Comparison of ENCODE assay signal across 9 cellular contexts in the genomic region with DNA sequence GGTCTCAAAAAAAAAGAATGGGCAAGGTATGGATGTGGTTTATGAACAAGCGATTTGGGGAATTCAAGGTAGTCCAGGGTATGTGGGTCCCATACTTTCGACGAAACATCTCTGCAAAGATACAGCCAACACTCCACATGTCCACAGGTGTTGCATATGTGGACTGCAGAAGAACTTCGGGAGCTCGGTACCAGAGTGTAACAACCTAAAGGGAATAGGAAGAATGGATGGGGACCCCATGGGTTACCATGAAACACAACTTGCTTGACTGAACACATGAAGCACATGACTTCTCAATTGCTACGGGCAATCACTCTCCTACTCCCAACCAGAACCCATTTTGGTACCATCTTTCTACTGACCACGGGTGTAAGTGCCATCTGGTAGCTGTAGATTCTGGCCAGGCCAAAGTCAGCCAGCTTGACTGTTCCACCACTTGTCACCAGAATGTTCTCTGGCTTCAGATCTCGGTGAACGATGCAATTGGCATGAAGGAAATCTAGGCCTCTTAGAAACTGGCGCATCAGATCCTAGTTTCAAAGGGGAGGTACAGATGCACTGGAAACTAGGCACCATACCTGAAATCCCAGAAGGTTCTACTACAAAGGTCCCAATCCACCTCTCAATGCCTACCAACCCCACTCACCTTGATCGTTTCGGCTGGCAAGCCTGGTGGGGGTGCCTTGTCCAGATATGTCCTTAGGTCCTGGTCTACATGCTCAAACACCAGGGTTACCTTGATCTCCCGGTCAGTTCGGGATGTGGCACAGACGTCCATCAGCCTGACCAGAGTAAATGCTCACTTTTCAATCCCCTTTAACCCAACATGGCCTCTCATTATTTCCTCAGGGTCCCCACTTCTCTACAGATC. TPM values are rescaled to one million over a fixed set of nuclear protein-coding genes. Genes with fewer than 3 reads are reported as not detected.
A peak's percentile ranks its signal among the peaks of the same experiment; 100 is the strongest.
DNase-seq lines count a peak whose midpoint lies in the region; ATAC-seq lines count a peak whose summit lies in the region.
"Had no signal": no experiment of that assay in that cellular context is flagged by ENCODE, and none has a peak within 500 bp of the region (broad histone marks: within the 10 kb centered on the region; RNA-seq: fewer than 3 reads in every experiment).

No MANE protein-coding gene starts in this region.

- CTCF ChIA-PET in activated CD4-positive, alpha-beta T cell treated with anti-CD3 and anti-CD28 coated beads for 36 hours (lab: Charles Lee): interaction anchor here (1.0 to 1.3 kb wide), 2 partner anchors 9 to 14 kb away, joined by 3 to 6 read pairs; no protein-coding TSS in a partner anchor

- peaks cover 53% of the 10 kb centered on the region for H3K4me1 Mint-ChIP-seq in activated CD4-positive, alpha-beta T cell treated with anti-CD3 and anti-CD28 coated beads for 36 hours

- H3K27ac Mint-ChIP-seq in activated CD4-positive, alpha-beta T cell treated with anti-CD3 and anti-CD28 coated beads for 36 hours: peak overlapping the region; percentile 99
- H3K27ac Mint-ChIP-seq in activated naive CD4-positive, alpha-beta T cell treated with anti-CD3 and anti-CD28 coated beads, Interleukin-2, amount 50 U/mL, for 72 hours: peak overlapping the region; percentile 97 to 99

- H3K9me3 ChIP-seq in iPS-20b (ENCODE audit: insufficient read depth, low read depth, low read length) (no peaks in the 10 kb centered on the region), stomach smooth muscle (ENCODE audit: control insufficient read depth in 2 of 2, low read length in 2 of 2) (no peaks in the 10 kb centered on the region)

- intact Hi-C loops in activated CD4-positive, alpha-beta T cell treated with anti-CD3 and anti-CD28 coated beads for 36 hours (cut with DNase I, micrococcal nuclease): loop anchor here (5.0 to 10.0 kb wide), 4 partner anchors 97 to 1823 kb away; a partner anchor contains a TSS

- POLR2A ChIA-PET in activated CD4-positive, alpha-beta T cell treated with anti-CD3 and anti-CD28 coated beads for 36 hours (lab: Charles Lee): interaction anchor here (0.5 kb wide), 1 partner anchor 10 kb away, joined by 3 read pairs; no protein-coding TSS in a partner anchor

- DNase-seq in activated CD4-positive, alpha-beta T cell treated with anti-CD3 and anti-CD28 coated beads for 36 hours: no peak
- DNase-seq in activated CD4-positive, alpha-beta T cell treated with anti-CD3 and anti-CD28 coated beads, Interleukin-2, amount 50 U/mL, for 4 hours: no peak
- DNase-seq in activated naive CD4-positive, alpha-beta T cell treated with anti-CD3 and anti-CD28 coated beads, Interleukin-2, amount 50 U/mL, for 72 hours (ENCODE audit: low spot score in 2 of 2): no peak
- no peak for DNase-seq in amniotic stem cell (lab: John Stamatoyannopoulos, UW)
- no peak for DNase-seq in MV-4-11 (lab: John Stamatoyannopoulos, UW)
- DNase-seq in NCI-H187 treated with DMSO at 0.1 percent for 48 hours (lab: John Stamatoyannopoulos, UW): no peak
- DNase-seq: AML-193 had no signal

- no peak overlapping the region for H3K27ac ChIP-seq in iPS-20b (ENCODE audit: low read length)
- peak overlapping the region; percentile 80 for H3K27ac ChIP-seq in stomach smooth muscle (ENCODE audit: low read length)

- H3K4me3 ChIP-seq in iPS-20b (ENCODE audit: low read length) (peak overlapping the region; percentile 99), stomach smooth muscle (ENCODE audit: low read length in 2 of 2) (peak overlapping the region; percentile 73 to 87)

- H3K36me3 ChIP-seq in iPS-20b (ENCODE audit: insufficient read depth, low read depth, low read length): peaks cover 49% of the 10 kb centered on the region
- peaks cover 15% of the 10 kb centered on the region in 2 donors for H3K36me3 ChIP-seq in stomach smooth muscle (ENCODE audit: control insufficient read depth in 2 of 2, insufficient read depth in 2 of 2, low read length in 2 of 2)

- no peaks in the 10 kb centered on the region for H3K9me3 Mint-ChIP-seq in activated CD4-positive, alpha-beta T cell treated with anti-CD3 and anti-CD28 coated beads for 36 hours (ENCODE audit: low read depth)
- no peaks in the 10 kb centered on the region for H3K9me3 Mint-ChIP-seq in activated naive CD4-positive, alpha-beta T cell treated with anti-CD3 and anti-CD28 coated beads, Interleukin-2, amount 50 U/mL, for 72 hours

- H3K27me3 Mint-ChIP-seq in activated CD4-positive, alpha-beta T cell treated with anti-CD3 and anti-CD28 coated beads for 36 hours: no peaks in the 10 kb centered on the region

- peaks cover 51% of the 10 kb centered on the region for H3K36me3 Mint-ChIP-seq in activated CD4-positive, alpha-beta T cell treated with anti-CD3 and anti-CD28 coated beads for 36 hours (ENCODE audit: low read depth)
- peaks cover 24 to 39% of the 10 kb centered on the region in 2 donors for H3K36me3 Mint-ChIP-seq in activated naive CD4-positive, alpha-beta T cell treated with anti-CD3 and anti-CD28 coated beads, Interleukin-2, amount 50 U/mL, for 72 hours

- H3K9ac ChIP-seq in iPS-20b (ENCODE audit: low read depth, low read length): peak overlapping the region; percentile 99
- peak overlapping the region; percentile 88 to 92 for H3K9ac ChIP-seq in stomach smooth muscle (ENCODE audit: low read length in 2 of 2)

- H3K4me3 Mint-ChIP-seq in activated CD4-positive, alpha-beta T cell treated with anti-CD3 and anti-CD28 coated beads for 36 hours: peak overlapping the region; percentile 100

- H3K27me3 ChIP-seq in iPS-20b (ENCODE audit: insufficient read depth, low read length) (peaks cover 24% of the 10 kb centered on the region), stomach smooth muscle (ENCODE audit: control insufficient read depth in 1 of 2, insufficient read depth in 2 of 2, low read length in 2 of 2) (no peaks in the 10 kb centered on the region)

- no peak for ATAC-seq in activated CD4-positive, alpha-beta T cell treated with anti-CD3 and anti-CD28 coated beads for 36 hours
- no peak for ATAC-seq in activated naive CD4-positive, alpha-beta T cell treated with anti-CD3 and anti-CD28 coated beads, Interleukin-2, amount 50 U/mL, for 72 hours

- H3K4me1 ChIP-seq in iPS-20b (ENCODE audit: insufficient read depth, low read length): peaks cover 17% of the 10 kb centered on the region
- H3K4me1 ChIP-seq in stomach smooth muscle (ENCODE audit: control insufficient read depth, insufficient read depth, low read length): peaks cover 27% of the 10 kb centered on the region

RNA-seq across cellular contexts. Expression of a gene that starts 1.3 kb away (rescaled TPM):
- total RNA-seq in activated CD4-positive, alpha-beta T cell treated with anti-CD3 and anti-CD28 coated beads for 36 hours: 100 to 1,000 TPM; 132 to 208 TPM
- total RNA-seq in activated naive CD4-positive, alpha-beta T cell treated with anti-CD3 and anti-CD28 coated beads, Interleukin-2, amount 50 U/mL, for 72 hours: 100 to 1,000 TPM; 183 to 191 TPM

RNA-seq across cellular contexts. Expression of a gene that starts 4.1 kb away (rescaled TPM):
- 10 to 100 TPM; 20.9 to 22.5 TPM for total RNA-seq in activated CD4-positive, alpha-beta T cell treated with anti-CD3 and anti-CD28 coated beads for 36 hours
- total RNA-seq in activated naive CD4-positive, alpha-beta T cell treated with anti-CD3 and anti-CD28 coated beads, Interleukin-2, amount 50 U/mL, for 72 hours: 10 to 100 TPM; 17.4 to 26.4 TPM

RNA-seq across cellular contexts. Expression of a gene that starts 6.0 kb away (rescaled TPM):
- total RNA-seq in activated CD4-positive, alpha-beta T cell treated with anti-CD3 and anti-CD28 coated beads for 36 hours: 10 to 100 TPM; 13.6 to 15.9 TPM
- total RNA-seq in activated naive CD4-positive, alpha-beta T cell treated with anti-CD3 and anti-CD28 coated beads, Interleukin-2, amount 50 U/mL, for 72 hours: 10 to 100 TPM in 1 of 2 donors, 1 to 10 TPM in 1; 9.7 to 15.1 TPM

RNA-seq across cellular contexts. Expression of a gene that starts 12.3 kb away (rescaled TPM):
- 10 to 100 TPM; 28.0 to 46.9 TPM for total RNA-seq in activated CD4-positive, alpha-beta T cell treated with anti-CD3 and anti-CD28 coated beads for 36 hours
- total RNA-seq in activated naive CD4-positive, alpha-beta T cell treated with anti-CD3 and anti-CD28 coated beads, Interleukin-2, amount 50 U/mL, for 72 hours: 10 to 100 TPM; 28.9 to 38.4 TPM

RNA-seq across cellular contexts. Expression of a gene that starts 16.1 kb away (rescaled TPM):
- total RNA-seq in activated CD4-positive, alpha-beta T cell treated with anti-CD3 and anti-CD28 coated beads for 36 hours: 1 to 10 TPM; 6.6 to 6.8 TPM
- 10 to 100 TPM in 1 of 2 donors, 1 to 10 TPM in 1; 7.6 to 14.7 TPM for total RNA-seq in activated naive CD4-positive, alpha-beta T cell treated with anti-CD3 and anti-CD28 coated beads, Interleukin-2, amount 50 U/mL, for 72 hours
